ENCODE assay signal across 17 cellular contexts in the genomic region with DNA sequence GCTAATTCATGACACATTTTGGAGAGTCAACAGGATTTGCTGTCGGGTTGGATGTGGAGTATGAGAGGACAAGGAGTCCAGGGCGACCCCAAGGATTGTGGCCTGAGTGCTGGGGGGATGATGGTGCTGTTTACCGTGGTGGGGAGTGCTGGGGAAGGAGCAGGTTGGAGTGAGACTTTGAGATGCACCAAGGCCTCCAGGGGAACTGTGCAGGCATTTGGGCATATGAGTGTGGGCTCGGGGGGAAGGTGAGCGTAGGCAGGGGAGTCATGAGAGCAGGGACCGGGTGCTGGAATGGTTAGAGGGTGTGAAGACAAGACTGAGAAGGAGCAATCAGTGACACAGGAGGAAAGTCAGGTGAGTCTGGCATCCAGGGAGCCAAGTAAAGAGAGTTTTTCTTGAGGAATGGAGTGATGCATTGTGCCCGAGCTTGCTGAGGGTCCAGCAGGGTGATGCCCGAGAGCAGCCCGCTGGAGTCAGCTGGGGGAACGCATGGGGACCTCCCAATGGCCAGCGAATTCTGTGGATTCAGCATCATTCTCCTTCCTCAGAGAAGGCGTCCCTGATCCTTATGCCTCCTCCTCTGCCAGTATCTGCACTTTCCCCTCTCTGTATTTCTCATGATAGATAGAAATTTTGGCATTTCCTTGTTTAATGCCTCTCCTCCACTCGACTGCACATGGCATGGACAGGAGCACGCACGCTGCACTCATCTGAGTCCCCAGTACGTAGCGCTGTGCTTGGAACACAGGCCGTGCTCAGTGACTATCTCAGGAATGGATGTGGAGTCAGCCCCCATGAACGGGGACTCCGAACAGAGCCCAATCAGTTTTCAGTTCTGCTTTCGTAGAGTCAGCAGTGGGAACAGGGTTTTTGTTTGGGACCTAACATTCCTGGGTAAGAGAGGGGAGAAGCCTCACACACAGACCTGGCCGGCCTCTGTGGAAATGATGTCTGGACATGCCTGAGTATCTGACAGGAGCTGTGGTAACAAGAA. TPM values are rescaled to one million over a fixed set of nuclear protein-coding genes. Genes with fewer than 3 reads are reported as not detected.
DNase-seq lines count a peak whose midpoint lies in the region; ATAC-seq and TF ChIP-seq lines count a peak whose summit lies in the region.
"Had no signal": no experiment of that assay in that cellular context is flagged by ENCODE, and none has a peak within 500 bp of the region (broad histone marks: within the 10 kb centered on the region; RNA-seq: fewer than 3 reads in every experiment).

No MANE protein-coding gene starts in this region.

- no peaks in the 10 kb centered on the region for H3K79me2 ChIP-seq in SK-N-SH (ENCODE audit: insufficient read depth)

- no peak for TF ChIP-seq EP300 in SK-N-SH (IDR thresholded peaks at IDR 0.05; ENCODE audit: borderline replicate concordance in 1 of 2, low read depth in 1 of 2, low read length in 1 of 2)

- H3K27me3 ChIP-seq in SK-N-SH (ENCODE audit: insufficient read depth): peaks cover 86% of the 10 kb centered on the region
- no peaks in the 10 kb centered on the region for H3K27me3 ChIP-seq in RWPE2 (ENCODE audit: insufficient read depth, poor library complexity, severe bottlenecking)
- H3K27me3 ChIP-seq in neuronal stem cell (ENCODE audit: control insufficient read depth in 3 of 3, insufficient read depth in 3 of 3, low read depth in 1 of 3, low read length in 3 of 3): peaks cover 0 to 23% (median 0%) of the 10 kb centered on the region in 3 experiments
- peaks cover 0 to 33% of the 10 kb centered on the region in 2 donors for H3K27me3 ChIP-seq in tibial artery

- no peaks in the 10 kb centered on the region for H3K36me3 Mint-ChIP-seq in endothelial cell (ENCODE audit: low read depth, unreplicated experiment)
- no peaks in the 10 kb centered on the region for H3K36me3 Mint-ChIP-seq in activated CD4-positive, alpha-beta memory T cell treated with anti-CD3 and anti-CD28 coated beads for 36 hours

- H2AK5ac ChIP-seq in neuronal stem cell (ENCODE audit: low read depth, low read length): peak overlapping the region; percentile 24

- no peaks in the 10 kb centered on the region for H4K20me1 ChIP-seq in SK-N-SH (ENCODE audit: insufficient read depth)

- H2BK12ac ChIP-seq in neuronal stem cell (ENCODE audit: low read length): no peak overlapping the region

- no peak overlapping the region for H3K4me3 Mint-ChIP-seq in endothelial cell (ENCODE audit: unreplicated experiment)
- H3K4me3 Mint-ChIP-seq in activated CD4-positive, alpha-beta memory T cell treated with anti-CD3 and anti-CD28 coated beads for 36 hours: no peak overlapping the region

- no peaks in the 10 kb centered on the region for H3K9me2 ChIP-seq in SK-N-SH

- H3K4me3 ChIP-seq in SK-N-SH (ENCODE audit: low read depth in 2 of 2, low read length in 1 of 2): no peak overlapping the region
- H3K4me3 ChIP-seq in RWPE2 (ENCODE audit: severe bottlenecking): no peak overlapping the region
- H3K4me3 ChIP-seq in neuronal stem cell (ENCODE audit: low read length in 2 of 2): no peak overlapping the region
- H3K4me3 ChIP-seq in tibial artery: no peak overlapping the region

- no peak overlapping the region for H4K8ac ChIP-seq in neuronal stem cell (ENCODE audit: low read depth, low read length)

- POLR2A ChIA-PET in SK-N-SH (lab: Yijun Ruan, JAX): no interaction called here
- POLR2A ChIA-PET in activated CD4-positive, alpha-beta memory T cell treated with anti-CD3 and anti-CD28 coated beads for 36 hours (lab: Charles Lee): no interaction called here

- H3K79me1 ChIP-seq in neuronal stem cell (ENCODE audit: low read depth, low read length): no peaks in the 10 kb centered on the region

- H2AFZ ChIP-seq in SK-N-SH (ENCODE audit: low read depth): no peak overlapping the region
- H2AFZ ChIP-seq in neuronal stem cell (ENCODE audit: low read length): peak overlapping the region; percentile 61

- peaks cover 3% of the 10 kb centered on the region for H3F3A ChIP-seq in SK-N-SH (replicated peaks; ENCODE audit: insufficient read depth)

- no peak overlapping the region for H3K4ac ChIP-seq in neuronal stem cell (ENCODE audit: low read length)

- intact Hi-C loops in tibial artery (cut with DNase I; ENCODE audit: low total_unique reads): loop anchor here (10.0 kb wide), 1 partner anchor 295 kb away; no protein-coding TSS in a partner anchor
- intact Hi-C loops in activated CD4-positive, alpha-beta memory T cell treated with anti-CD3 and anti-CD28 coated beads for 36 hours (cut with micrococcal nuclease): no loop called here

- H3K4me1 ChIP-seq in SK-N-SH (ENCODE audit: control insufficient read depth in 1 of 2, insufficient read depth in 2 of 2, low read depth in 1 of 2, low read length in 1 of 2): no peaks in the 10 kb centered on the region
- H3K4me1 ChIP-seq in RWPE2 (ENCODE audit: insufficient read depth, poor library complexity, severe bottlenecking): no peaks in the 10 kb centered on the region
- H3K4me1 ChIP-seq in neuronal stem cell (ENCODE audit: control insufficient read depth in 2 of 2, insufficient read depth in 1 of 2, low read depth in 1 of 2, low read length in 2 of 2): peaks cover 0 to 12% of the 10 kb centered on the region in 2 donors
- H3K4me1 ChIP-seq in tibial artery: peaks cover 0 to 5% (median 2%) of the 10 kb centered on the region in 4 donors

- H2BK120ac ChIP-seq in neuronal stem cell (ENCODE audit: low read depth, low read length): no peak overlapping the region

- no peak for TF ChIP-seq RAD21 in SK-N-SH (IDR thresholded peaks at IDR 0.05; ENCODE audit: low read length)

- no peak overlapping the region for H3K14ac ChIP-seq in neuronal stem cell (ENCODE audit: low read length)

- H2BK15ac ChIP-seq in neuronal stem cell (ENCODE audit: low read length): no peak overlapping the region

- H3K27me3 Mint-ChIP-seq in endothelial cell (ENCODE audit: unreplicated experiment): peaks cover 1% of the 10 kb centered on the region
- peaks cover 28% of the 10 kb centered on the region for H3K27me3 Mint-ChIP-seq in activated CD4-positive, alpha-beta memory T cell treated with anti-CD3 and anti-CD28 coated beads for 36 hours

- peak overlapping the region; percentile 84 for H3K18ac ChIP-seq in neuronal stem cell (ENCODE audit: low read length)

- H3K9me3 ChIP-seq in SK-N-SH (no peaks in the 10 kb centered on the region), RWPE2 (ENCODE audit: severe bottlenecking) (no peaks in the 10 kb centered on the region), neuronal stem cell (replicated peaks in 1 of 2; ENCODE audit: control insufficient read depth in 2 of 2, insufficient read depth in 1 of 2, low read depth in 1 of 2, low read length in 2 of 2) (no peaks in the 10 kb centered on the region), tibial artery (no peaks in the 10 kb centered on the region)

- no peaks in the 10 kb centered on the region for H3K9me3 Mint-ChIP-seq in endothelial cell (ENCODE audit: unreplicated experiment)
- no peaks in the 10 kb centered on the region for H3K9me3 Mint-ChIP-seq in activated CD4-positive, alpha-beta memory T cell treated with anti-CD3 and anti-CD28 coated beads for 36 hours

- H3K27ac ChIP-seq in SK-N-SH (ENCODE audit: low read depth in 2 of 2, low read length in 1 of 2) (no peak overlapping the region), RWPE2 (ENCODE audit: poor library complexity, severe bottlenecking) (no peak overlapping the region), neuronal stem cell (replicated peaks; ENCODE audit: low read length) (no peak overlapping the region), tibial artery (no peak overlapping the region)

- H3K4me1 Mint-ChIP-seq in endothelial cell (ENCODE audit: unreplicated experiment): no peaks in the 10 kb centered on the region
- peaks cover 3% of the 10 kb centered on the region for H3K4me1 Mint-ChIP-seq in activated CD4-positive, alpha-beta memory T cell treated with anti-CD3 and anti-CD28 coated beads for 36 hours (ENCODE audit: low read depth)

- CTCF ChIA-PET in SK-N-SH (lab: Yijun Ruan, JAX): no interaction called here
- CTCF ChIA-PET in activated CD4-positive, alpha-beta memory T cell treated with anti-CD3 and anti-CD28 coated beads for 36 hours (lab: Charles Lee): no interaction called here

- ATAC-seq in SK-N-SH treated with all-trans-retinoic acid at 6 μM for 48 hours (peak; percentile 30; the same call in 2 of the 3 replicates), RWPE2 (ENCODE audit: low read depth) (peak; percentile 15; the same call in 1 of the 3 replicates)
- ATAC-seq: PC-3 had no signal

- peak overlapping the region; percentile 15 for H3K27ac Mint-ChIP-seq in endothelial cell (ENCODE audit: unreplicated experiment)
- H3K27ac Mint-ChIP-seq in activated CD4-positive, alpha-beta memory T cell treated with anti-CD3 and anti-CD28 coated beads for 36 hours: no peak overlapping the region

- no peak overlapping the region for H3K9ac ChIP-seq in SK-N-SH
- H3K9ac ChIP-seq in neuronal stem cell (ENCODE audit: low read depth, low read length, poor library complexity): no peak overlapping the region

- no peak overlapping the region for H4K91ac ChIP-seq in neuronal stem cell (ENCODE audit: low read depth, low read length, poor library complexity)

- H3K36me3 ChIP-seq in SK-N-SH (replicated peaks in 1 of 2; ENCODE audit: control insufficient read depth in 1 of 2, insufficient read depth in 2 of 2, low read length in 1 of 2) (no peaks in the 10 kb centered on the region), RWPE2 (ENCODE audit: low read depth) (no peaks in the 10 kb centered on the region), neuronal stem cell (replicated peaks in 1 of 2; ENCODE audit: control insufficient read depth in 2 of 2, insufficient read depth in 2 of 2, low read length in 2 of 2) (no peaks in the 10 kb centered on the region), tibial artery (no peaks in the 10 kb centered on the region)

- peak overlapping the region; percentile 6 for H3K23ac ChIP-seq in neuronal stem cell (ENCODE audit: low read depth, low read length, poor library complexity)

- no peak for TF ChIP-seq CTCF in SK-N-SH (IDR thresholded peaks at IDR 0.05)
- TF ChIP-seq CTCF in RWPE2 (IDR thresholded peaks at IDR 0.05; ENCODE audit: poor library complexity, severe bottlenecking): no peak
- TF ChIP-seq CTCF in endothelial cell (IDR thresholded peaks at IDR 0.05; ENCODE audit: unreplicated experiment): no peak
- TF ChIP-seq CTCF in tibial artery (IDR thresholded peaks at IDR 0.05): no peak

- DNase-seq in SK-N-SH (no peak), RWPE2 (ENCODE audit: low spot score) (no peak), endothelial cell (ENCODE audit: low spot score) (no peak), neuronal stem cell (ENCODE audit: low spot score) (no peak), tibial artery (no peak)
- DNase-seq in stimulated activated CD4-positive, alpha-beta T cell treated with anti-CD3 and anti-CD28 coated beads, Interleukin-2, amount 100 ng/mL, for 24 hours: no peak
- no peak for DNase-seq in activated CD4-positive, alpha-beta memory T cell treated with anti-CD3 and anti-CD28 coated beads for 36 hours
- DNase-seq: 8988T, C1 segment of cervical spinal cord, COR-L47, DMS53, NCI-H1436 treated with DMSO at 0.1 percent for 48 hours, NCI-H2081 treated with DMSO at 0.1 percent for 48 hours, NCI-H226, NCI-H526, PC-3 had no signal

- H3K4me2 ChIP-seq in SK-N-SH: no peak overlapping the region
- no peak overlapping the region for H3K4me2 ChIP-seq in neuronal stem cell (ENCODE audit: insufficient read depth, low read length, poor library complexity, severe bottlenecking)

- H2BK5ac ChIP-seq in neuronal stem cell (ENCODE audit: low read length): no peak overlapping the region

- 22% methylated on average over 21 of the region's 22 CpGs for WGBS in SK-N-SH (ENCODE audit: low lambda C conversion rate)
- WGBS in neuronal stem cell (ENCODE audit: extremely low coverage in 2 of 2, insufficient read length in 2 of 2, insufficient replicate concordance in 1 of 2), 2 donors: no CpG with 5 or more reads among the region's 22 CpGs

RNA-seq across cellular contexts. Expression of gene ETV3, which starts 52.1 kb away (rescaled TPM):
- 5.4 and 8.5 TPM in 2 replicates for polyA plus RNA-seq in SK-N-SH (2012; rRNA removed)
- 5.2 and 5.6 TPM in 2 replicates for polyA plus RNA-seq in SK-N-SH (2012; cell fraction: cytosol; rRNA removed)
- polyA plus RNA-seq in SK-N-SH (2012; cell fraction: nucleus; rRNA removed): 9.4 and 16.2 TPM in 2 replicates
- total RNA-seq in endothelial cell (ENCODE audit: unreplicated experiment): 52.3 TPM
- polyA plus RNA-seq in neuronal stem cell (2013, experiment 1 of 2): 6.7 TPM
- 6.9 TPM for polyA plus RNA-seq in neuronal stem cell (2013, experiment 2 of 2)
- total RNA-seq in activated CD4-positive, alpha-beta memory T cell treated with anti-CD3 and anti-CD28 coated beads for 36 hours: 10 to 100 TPM; 30.9 to 32.4 TPM
